ENCODE assay signal across 8 cellular contexts in genomic region chr22:38706885-38707180, GRCh38. TPM values are rescaled to one million over a fixed set of nuclear protein-coding genes. Genes with fewer than 3 reads are reported as not detected.
A peak's percentile ranks its signal among the peaks of the same experiment; 100 is the strongest.
DNase-seq lines count a peak whose midpoint lies in the region; ATAC-seq and TF ChIP-seq lines count a peak whose summit lies in the region.

No MANE protein-coding gene starts in this region.

- POLR2A ChIA-PET in activated CD4-positive, alpha-beta T cell treated with anti-CD3 and anti-CD28 coated beads for 36 hours (lab: Charles Lee) = interaction anchor here (1.2 kb wide), 1 partner anchor 48 kb away, joined by 4 read pairs; no protein-coding TSS in a partner anchor
- POLR2A ChIA-PET in activated naive CD8-positive, alpha-beta T cell treated with anti-CD3 and anti-CD28 coated beads, Interleukin-2, amount 10 ng/mL, durations not matched to agents 7 days and 5 days (lab: Charles Lee) = interaction anchor here (1.1 to 3.6 kb wide), 7 partner anchors 10 to 48 kb away, joined by 3 to 26 read pairs (median 13); partner anchors contain the start of gene TOMM22

- peaks cover 33% of the 10 kb centered on the region for H3K4me1 ChIP-seq in suprapubic skin

- 2% methylated on average over 4 of the region's 4 CpGs for WGBS in suprapubic skin

- no peaks in the 10 kb centered on the region for H3K9me3 ChIP-seq in suprapubic skin

- H3K27ac Mint-ChIP-seq in activated CD4-positive, alpha-beta T cell treated with anti-CD3 and anti-CD28 coated beads for 36 hours = peak overlapping the region; percentile 94
- H3K27ac Mint-ChIP-seq in activated naive CD8-positive, alpha-beta T cell treated with anti-CD3 and anti-CD28 coated beads, Interleukin-2, amount 10 ng/mL, durations not matched to agents 7 days and 5 days = peak overlapping the region; percentile 86

- H3K36me3 Mint-ChIP-seq in activated CD4-positive, alpha-beta T cell treated with anti-CD3 and anti-CD28 coated beads for 36 hours (ENCODE audit: low read depth) = peaks cover 41% of the 10 kb centered on the region
- H3K36me3 Mint-ChIP-seq in activated naive CD8-positive, alpha-beta T cell treated with anti-CD3 and anti-CD28 coated beads, Interleukin-2, amount 10 ng/mL, durations not matched to agents 7 days and 5 days = peaks cover 24% of the 10 kb centered on the region

- no peaks in the 10 kb centered on the region for H3K9me3 Mint-ChIP-seq in activated CD4-positive, alpha-beta T cell treated with anti-CD3 and anti-CD28 coated beads for 36 hours (ENCODE audit: low read depth)
- no peaks in the 10 kb centered on the region for H3K9me3 Mint-ChIP-seq in activated naive CD8-positive, alpha-beta T cell treated with anti-CD3 and anti-CD28 coated beads, Interleukin-2, amount 10 ng/mL, durations not matched to agents 7 days and 5 days

- H3K4me3 ChIP-seq in kidney epithelial cell (ENCODE audit: low read depth, low read length) (peak overlapping the region; percentile 98), suprapubic skin (peak overlapping the region; percentile 100)

- peak overlapping the region; percentile 93 for H3K4me3 Mint-ChIP-seq in activated CD4-positive, alpha-beta T cell treated with anti-CD3 and anti-CD28 coated beads for 36 hours
- peak overlapping the region; percentile 94 for H3K4me3 Mint-ChIP-seq in activated naive CD8-positive, alpha-beta T cell treated with anti-CD3 and anti-CD28 coated beads, Interleukin-2, amount 10 ng/mL, durations not matched to agents 7 days and 5 days

- in situ Hi-C loops in GM13976 (cut with MboI; ENCODE audit: low sequenced_read_pairs, unreplicated experiment) = no loop called here

- peak overlapping the region; percentile 99 for H3K27ac ChIP-seq in suprapubic skin

- H3K27me3 ChIP-seq in kidney epithelial cell (ENCODE audit: control insufficient read depth, insufficient read depth, low read length) (no peaks in the 10 kb centered on the region), suprapubic skin (no peaks in the 10 kb centered on the region)

- H3K4me1 Mint-ChIP-seq in activated CD4-positive, alpha-beta T cell treated with anti-CD3 and anti-CD28 coated beads for 36 hours = peaks cover 56% of the 10 kb centered on the region
- H3K4me1 Mint-ChIP-seq in activated naive CD8-positive, alpha-beta T cell treated with anti-CD3 and anti-CD28 coated beads, Interleukin-2, amount 10 ng/mL, durations not matched to agents 7 days and 5 days = peaks cover 47% of the 10 kb centered on the region

- no peak for DNase-seq in activated CD4-positive, alpha-beta T cell treated with anti-CD3 and anti-CD28 coated beads for 36 hours
- no peak for DNase-seq in activated CD4-positive, alpha-beta T cell treated with anti-CD3 and anti-CD28 coated beads for 1 hour
- no peak for DNase-seq in activated naive CD8-positive, alpha-beta T cell treated with anti-CD3 and anti-CD28 coated beads, Interleukin-2, amount 10 ng/mL, durations not matched to agents 7 days and 5 days
- DNase-seq in kidney epithelial cell (ENCODE audit: low read depth) = no peak
- DNase-seq in suprapubic skin (ENCODE audit: low spot score in 2 of 2) = no peak
- DNase-seq in GM13976 (ENCODE audit: low spot score) = no peak
- no peak for DNase-seq in germinal center (ENCODE audit: low spot score)

- H3K36me3 ChIP-seq in kidney epithelial cell (ENCODE audit: control insufficient read depth, insufficient read depth, low read length) (no peaks in the 10 kb centered on the region), suprapubic skin (peaks cover 6% of the 10 kb centered on the region)

- intact Hi-C loops in activated CD4-positive, alpha-beta T cell treated with anti-CD3 and anti-CD28 coated beads for 36 hours (cut with DNase I, micrococcal nuclease) = loop anchor here in 1 of 2 experiments (5.0 to 10.0 kb wide), 3 partner anchors 280 to 1640 kb away; partner anchors contain the start of genes ADSL and ATF4

- no peak for TF ChIP-seq POLR2A in suprapubic skin (IDR thresholded peaks at IDR 0.05)

- TF ChIP-seq CTCF in kidney epithelial cell (IDR thresholded peaks at IDR 0.05; ENCODE audit: insufficient read depth, low read length, poor library complexity, severe bottlenecking) (no peak), suprapubic skin (IDR thresholded peaks at IDR 0.05) (no peak), GM13976 (IDR thresholded peaks at IDR 0.05; ENCODE audit: borderline replicate concordance, control extremely low read depth, extremely low read depth, insufficient read depth, missing control alignments) (no peak)

- no peaks in the 10 kb centered on the region for H3K27me3 Mint-ChIP-seq in activated CD4-positive, alpha-beta T cell treated with anti-CD3 and anti-CD28 coated beads for 36 hours
- H3K27me3 Mint-ChIP-seq in activated naive CD8-positive, alpha-beta T cell treated with anti-CD3 and anti-CD28 coated beads, Interleukin-2, amount 10 ng/mL, durations not matched to agents 7 days and 5 days = no peaks in the 10 kb centered on the region

- CTCF ChIA-PET in activated CD4-positive, alpha-beta T cell treated with anti-CD3 and anti-CD28 coated beads for 36 hours (lab: Charles Lee) = interaction anchor here (0.6 to 3.1 kb wide), 6 partner anchors 9 to 840 kb away, joined by 3 to 13 read pairs (median 4); partner anchors contain the start of gene TOMM22

- ATAC-seq in activated CD4-positive, alpha-beta T cell treated with anti-CD3 and anti-CD28 coated beads for 36 hours = no peak
- no peak for ATAC-seq in activated naive CD8-positive, alpha-beta T cell treated with anti-CD3 and anti-CD28 coated beads, Interleukin-2, amount 10 ng/mL, durations not matched to agents 7 days and 5 days (ENCODE audit: low read depth)
- ATAC-seq in GM19455 (IDR thresholded peaks at IDR 0.05; ENCODE audit: unreplicated experiment) = no peak

- TF ChIP-seq EP300 in suprapubic skin (IDR thresholded peaks at IDR 0.05) = no peak

RNA-seq across cellular contexts. Expression of gene GTPBP1, which starts 1.1 kb away (rescaled TPM):
- 10 to 100 TPM; 88.6 to 92.8 TPM for total RNA-seq in activated CD4-positive, alpha-beta T cell treated with anti-CD3 and anti-CD28 coated beads for 36 hours
- 10 to 100 TPM; 98.6 TPM for total RNA-seq in activated naive CD8-positive, alpha-beta T cell treated with anti-CD3 and anti-CD28 coated beads, Interleukin-2, amount 10 ng/mL, durations not matched to agents 7 days and 5 days
- 33.0 and 35.4 TPM in 2 replicates for total RNA-seq in kidney epithelial cell
- 100 to 1,000 TPM in 1 of 4 donors, 10 to 100 TPM in 3; 73.0 to 100 (median 76.8) TPM for total RNA-seq in suprapubic skin

RNA-seq across cellular contexts. Expression of gene JOSD1, which starts 6.1 kb away (rescaled TPM):
- 10 to 100 TPM; 68.0 to 77.7 TPM for total RNA-seq in activated CD4-positive, alpha-beta T cell treated with anti-CD3 and anti-CD28 coated beads for 36 hours
- 10 to 100 TPM; 59.1 to 61.6 TPM for total RNA-seq in activated naive CD8-positive, alpha-beta T cell treated with anti-CD3 and anti-CD28 coated beads, Interleukin-2, amount 10 ng/mL, durations not matched to agents 7 days and 5 days
- total RNA-seq in kidney epithelial cell = 97.3 and 110 TPM in 2 replicates
- 10 to 100 TPM; 51.4 to 87.4 (median 62.3) TPM for total RNA-seq in suprapubic skin

RNA-seq across cellular contexts. Expression of gene TOMM22, which starts 25.1 kb away (rescaled TPM):
- 100 to 1,000 TPM; 146 to 155 TPM for total RNA-seq in activated CD4-positive, alpha-beta T cell treated with anti-CD3 and anti-CD28 coated beads for 36 hours
- total RNA-seq in activated naive CD8-positive, alpha-beta T cell treated with anti-CD3 and anti-CD28 coated beads, Interleukin-2, amount 10 ng/mL, durations not matched to agents 7 days and 5 days = 10 to 100 TPM; 58.7 to 60.4 TPM
- 56.4 and 76.7 TPM in 2 replicates for total RNA-seq in kidney epithelial cell
- total RNA-seq in suprapubic skin = 10 to 100 TPM; 15.6 to 56.2 (median 36.7) TPM

RNA-seq across cellular contexts. Expression of gene SUN2, which starts 49.0 kb away (rescaled TPM):
- total RNA-seq in activated CD4-positive, alpha-beta T cell treated with anti-CD3 and anti-CD28 coated beads for 36 hours = 100 to 1,000 TPM in 1 of 2 experiments, 10 to 100 TPM in 1; 87.2 to 102 TPM
- total RNA-seq in activated naive CD8-positive, alpha-beta T cell treated with anti-CD3 and anti-CD28 coated beads, Interleukin-2, amount 10 ng/mL, durations not matched to agents 7 days and 5 days = 100 to 1,000 TPM; 607 to 626 TPM
- total RNA-seq in kidney epithelial cell = 84.5 and 105 TPM in 2 replicates
- 100 to 1,000 TPM; 186 to 262 (median 232) TPM for total RNA-seq in suprapubic skin

RNA-seq across cellular contexts. Expression of gene CBY1, which starts 50.4 kb away (rescaled TPM):
- 10 to 100 TPM in 1 of 2 experiments, 1 to 10 TPM in 1; 9.8 to 11.6 TPM for total RNA-seq in activated CD4-positive, alpha-beta T cell treated with anti-CD3 and anti-CD28 coated beads for 36 hours
- 10 to 100 TPM; 20.1 to 22.4 TPM for total RNA-seq in activated naive CD8-positive, alpha-beta T cell treated with anti-CD3 and anti-CD28 coated beads, Interleukin-2, amount 10 ng/mL, durations not matched to agents 7 days and 5 days
- 23.7 and 25.0 TPM in 2 replicates for total RNA-seq in kidney epithelial cell
- total RNA-seq in suprapubic skin = 10 to 100 TPM in 3 of 4 donors, 1 to 10 TPM in 1; 9.9 to 25.7 (median 15.4) TPM
